In genomic region chr2:207064128-207064694, GRCh38 we compare ENCODE assay signal across 25 cellular contexts.
"Had no signal": no experiment of that assay in that cellular context is flagged by ENCODE, and none has a peak within 500 bp of the region (broad histone marks: within the 10 kb centered on the region; RNA-seq: fewer than 3 reads in every experiment).

No MANE protein-coding gene starts in this region.

- H3K27ac Mint-ChIP-seq: activated B cell treated with CpG ODN at 0.5 μM for 24 hours; activated CD4-positive, alpha-beta memory T cell treated with anti-CD3 and anti-CD28 coated beads for 36 hours; activated CD4-positive, alpha-beta T cell treated with anti-CD3 and anti-CD28 coated beads for 36 hours; activated naive CD8-positive, alpha-beta T cell treated with anti-CD3 and anti-CD28 coated beads for 36 hours; mesothelial cell of epicardium; natural killer cell; stimulated activated naive CD8-positive, alpha-beta T cell treated with anti-CD3 and anti-CD28 coated beads, Interleukin-15, amount 100 ng/mL, for 72 hours had no signal

- H3K9me3 Mint-ChIP-seq: activated B cell treated with CpG ODN at 0.5 μM for 24 hours; activated CD4-positive, alpha-beta memory T cell treated with anti-CD3 and anti-CD28 coated beads for 36 hours; activated naive CD8-positive, alpha-beta T cell treated with anti-CD3 and anti-CD28 coated beads for 36 hours; mesothelial cell of epicardium; natural killer cell; stimulated activated naive CD8-positive, alpha-beta T cell treated with anti-CD3 and anti-CD28 coated beads, Interleukin-15, amount 100 ng/mL, for 72 hours had no signal

- H3K27ac ChIP-seq: breast epithelium, coronary artery, heart left ventricle, lower lobe of right lung, neutrophil, ovary, psoas muscle, right atrium auricular region, skin epidermis, testis had no signal

- H3K27me3 Mint-ChIP-seq: activated CD4-positive, alpha-beta memory T cell treated with anti-CD3 and anti-CD28 coated beads for 36 hours; stimulated activated naive CD8-positive, alpha-beta T cell treated with anti-CD3 and anti-CD28 coated beads, Interleukin-15, amount 100 ng/mL, for 72 hours had no signal

- H3K4me3 Mint-ChIP-seq: activated B cell treated with CpG ODN at 0.5 μM for 24 hours; activated CD4-positive, alpha-beta memory T cell treated with anti-CD3 and anti-CD28 coated beads for 36 hours; activated CD4-positive, alpha-beta T cell treated with anti-CD3 and anti-CD28 coated beads for 36 hours; activated naive CD8-positive, alpha-beta T cell treated with anti-CD3 and anti-CD28 coated beads for 36 hours; mesothelial cell of epicardium; natural killer cell; stimulated activated naive CD8-positive, alpha-beta T cell treated with anti-CD3 and anti-CD28 coated beads, Interleukin-15, amount 100 ng/mL, for 72 hours had no signal

- DNase-seq: activated B cell treated with CpG ODN at 0.5 μM for 24 hours; activated CD4-positive, alpha-beta memory T cell treated with anti-CD3 and anti-CD28 coated beads for 36 hours; activated CD4-positive, alpha-beta T cell treated with anti-CD3 and anti-CD28 coated beads for 36 hours; activated naive CD4-positive, alpha-beta T cell treated with Interleukin-2 at 50 U/mL for 16 hours; activated naive CD8-positive, alpha-beta T cell treated with anti-CD3 and anti-CD28 coated beads for 36 hours; activated T-cell treated with anti-CD3 and anti-CD28 coated beads, Interleukin-2, amount 50 U/mL, for 48 hours; effector CD4-positive, alpha-beta T cell; heart left ventricle; left colon; lower lobe of right lung; natural killer cell; ovary; psoas muscle; stimulated activated CD4-positive, alpha-beta T cell treated with anti-CD3 and anti-CD28 coated beads, Interleukin-1b, Interleukin-23, amount 100 ng/mL, for 48 hours; stimulated activated naive CD8-positive, alpha-beta T cell treated with anti-CD3 and anti-CD28 coated beads, Interleukin-15, amount 100 ng/mL, for 72 hours; T1000; testis; upper lobe of left lung had no signal

- H3K36me3 Mint-ChIP-seq: activated CD4-positive, alpha-beta memory T cell treated with anti-CD3 and anti-CD28 coated beads for 36 hours; activated naive CD8-positive, alpha-beta T cell treated with anti-CD3 and anti-CD28 coated beads for 36 hours; mesothelial cell of epicardium; natural killer cell had no signal

- ATAC-seq: activated CD4-positive, alpha-beta T cell treated with anti-CD3 and anti-CD28 coated beads for 36 hours; esophagus mucosa; left colon; lower lobe of right lung; natural killer cell; psoas muscle; stimulated activated naive CD8-positive, alpha-beta T cell treated with anti-CD3 and anti-CD28 coated beads, Interleukin-15, amount 100 ng/mL, for 72 hours had no signal

- H3K4me1 Mint-ChIP-seq: activated B cell treated with CpG ODN at 0.5 μM for 24 hours had no signal
